In genomic region chr16:67226804-67227566, GRCh38 we compare ENCODE assay signal across 1 cellular context.
TF ChIP-seq lines count a peak whose summit lies in the region.

TMEM208 (plus strand) TSS chr16:67227130; CDS start chr16:67227219, 89 bp downstream.

TF ChIP-seq in GM12878, 131 proteins besides CTCF, POLR2A, EP300 and RAD21 (continued from another document):
- no peak for TF ChIP-seq USF1 (IDR thresholded peaks at IDR 0.05; ENCODE audit: borderline replicate concordance, extremely low read length, insufficient read depth, low read depth, low read length)
- TF ChIP-seq SMC3 (IDR thresholded peaks at IDR 0.05; ENCODE audit: borderline replicate concordance, low read length): no peak
- no peak for TF ChIP-seq BRCA1 (IDR thresholded peaks at IDR 0.05; ENCODE audit: low read depth, low read length)
- TF ChIP-seq DPF2 (IDR thresholded peaks at IDR 0.05): no peak
- TF ChIP-seq KAT2A (conservative IDR thresholded peaks at IDR 0.05; ENCODE audit: control insufficient read depth, low read depth, low read length): no peak
